ENCODE assay signal across 13 cellular contexts in genomic region chr17:20278805-20279204, GRCh38.
"Had no signal": no experiment of that assay in that cellular context is flagged by ENCODE, and none has a peak within 500 bp of the region (broad histone marks: within the 10 kb centered on the region; RNA-seq: fewer than 3 reads in every experiment).

No MANE protein-coding gene starts in this region.

- DNase-seq: activated CD4-positive, CD25-positive, alpha-beta regulatory T cell treated with anti-CD3 and anti-CD28 coated beads, Interleukin-2, amount 50 U/mL, for 72 hours; activated T-cell treated with anti-CD3 and anti-CD28 coated beads, Interleukin-2, amount 50 U/mL, for 1 hour; colonic mucosa; naive B cell; pancreas; stimulated activated CD4-positive, alpha-beta T cell treated with anti-CD3 and anti-CD28 coated beads, Interleukin-2, amount 100 ng/mL, for 24 hours; T-cell; T1000 had no signal

- ATAC-seq: activated naive CD4-positive, alpha-beta T cell treated with anti-CD3 and anti-CD28 coated beads, Interleukin-2, amount 50 U/mL, for 72 hours; esophagus mucosa; pancreas; sciatic nerve; T-cell had no signal

- H3K9me3 Mint-ChIP-seq: mesothelial cell of epicardium, naive B cell, T-cell had no signal

- H3K4me3 Mint-ChIP-seq: mesothelial cell of epicardium, T-cell had no signal

- H3K27ac Mint-ChIP-seq: mesothelial cell of epicardium had no signal

- H3K9me3 ChIP-seq: colonic mucosa, pancreas, thoracic aorta had no signal

- H3K4me1 ChIP-seq: colonic mucosa, pancreas had no signal

- H3K36me3 Mint-ChIP-seq: T-cell had no signal

- H3K36me3 ChIP-seq: colonic mucosa, pancreas, thoracic aorta had no signal

- H3K27me3 Mint-ChIP-seq: naive B cell, T-cell had no signal

- H3K27ac ChIP-seq: colonic mucosa, pancreas, thoracic aorta had no signal

- H3K27me3 ChIP-seq: colonic mucosa, pancreas had no signal

- H3K4me3 ChIP-seq: colonic mucosa, pancreas, thoracic aorta had no signal

- H3K4me1 Mint-ChIP-seq: naive B cell had no signal
